ENCODE assay signal across 7 cellular contexts in genomic region chr1:153568367-153569099, GRCh38. TPM values are rescaled to one million over a fixed set of nuclear protein-coding genes. Genes with fewer than 3 reads are reported as not detected.
DNase-seq lines count a peak whose midpoint lies in the region; ATAC-seq, FAIRE-seq and TF ChIP-seq lines count a peak whose summit lies in the region.

No MANE protein-coding gene starts in this region.

- no peak for ATAC-seq in HG03097 (IDR thresholded peaks at IDR 0.05; ENCODE audit: low FRiP score, unreplicated experiment)

- no peaks in the 10 kb centered on the region for H3K36me3 ChIP-seq in breast epithelium

- TF ChIP-seq CTCF in VCaP (conservative IDR thresholded peaks at IDR 0.05), result peak; percentile 98
- peak; percentile 99 for TF ChIP-seq CTCF in breast epithelium (IDR thresholded peaks at IDR 0.05)

- no peak for TF ChIP-seq POLR2A in breast epithelium (IDR thresholded peaks at IDR 0.05)

- H3K4me1 ChIP-seq in breast epithelium, result peaks cover 11 to 25% of the 10 kb centered on the region in 2 donors

- DNase-seq in GM19239 (ENCODE audit: insufficient read length, low spot score) (peak; percentile 80), NCI-H2171 (lab: John Stamatoyannopoulos, UW) (peak; percentile 80), breast epithelium (ENCODE audit: low spot score in 2 of 2) (peak; percentile 86 to 94), iPS-NIHi7 (ENCODE audit: extremely low spot score) (peak; percentile 89)

- H3K9me3 ChIP-seq in breast epithelium, result no peaks in the 10 kb centered on the region

- H3K27ac ChIP-seq in VCaP (peak overlapping the region; percentile 61; the same call in 1 of the 2 replicates), breast epithelium (peak overlapping the region; percentile 99), skin epidermis (peak overlapping the region in 20 of 21 experiments; percentile 88 to 100 (median 98))

- H3K4me3 ChIP-seq in breast epithelium (peak overlapping the region; percentile 14 to 27 (median 24)), skin epidermis (peak overlapping the region in 3 of 7 experiments; percentile 3 to 15 (median 12))

- intact Hi-C loops in breast epithelium (cut with DNase I; ENCODE audit: low total_unique reads), result no loop called here

- FAIRE-seq in GM19239 (lab: Jason Lieb, UNC), result peak; percentile 71

- no peaks in the 10 kb centered on the region for H3K27me3 ChIP-seq in breast epithelium

RNA-seq across cellular contexts. Expression of gene S100A2, which starts 2.9 kb away (rescaled TPM):
- 1 to 10 TPM in 1 of 3 donors, under 1 TPM in 1, not detected in 1; 0.33 to 5.4 TPM for total RNA-seq in breast epithelium

RNA-seq across cellular contexts. Expression of gene S100A3, which starts 19.5 kb away (rescaled TPM):
- 1 to 10 TPM in 2 of 3 donors, under 1 TPM in 1; 0.44 to 2.6 (median 2.2) TPM for total RNA-seq in breast epithelium

RNA-seq across cellular contexts. Expression of gene S100A4, which starts 22.9 kb away (rescaled TPM):
- 1,000 to 10,000 TPM in 1 of 3 donors, 100 to 1,000 TPM in 2; 177 to 1,015 (median 198) TPM for total RNA-seq in breast epithelium

RNA-seq across cellular contexts. Expression of gene S100A5, which starts 27.8 kb away (rescaled TPM):
- total RNA-seq in breast epithelium, result not detected

RNA-seq across cellular contexts. Expression of gene S100A6, which starts 32.7 kb away (rescaled TPM):
- total RNA-seq in breast epithelium, result 100 to 1,000 TPM; 351 to 861 (median 423) TPM
